In genomic region chr11:60840711-60841430, GRCh38 we compare ENCODE assay signal across 8 cellular contexts. TPM values are rescaled to one million over a fixed set of nuclear protein-coding genes. Genes with fewer than 3 reads are reported as not detected.
DNase-seq lines count a peak whose midpoint lies in the region; ATAC-seq and TF ChIP-seq lines count a peak whose summit lies in the region.

No MANE protein-coding gene starts in this region.

- no peak for ATAC-seq in natural killer cell

- peak overlapping the region; percentile 85 for H3K4me3 Mint-ChIP-seq in dendritic cell treated with granulocyte-macrophage colony-stimulating factor and Interleukin-4, amounts not matched to agents 40 ng/mL and 50 ng/mL, for 4 days
- peak overlapping the region; percentile 95 for H3K4me3 Mint-ChIP-seq in natural killer cell

- peaks cover 81% of the 10 kb centered on the region for H3K4me1 Mint-ChIP-seq in dendritic cell treated with granulocyte-macrophage colony-stimulating factor and Interleukin-4, amounts not matched to agents 40 ng/mL and 50 ng/mL, for 4 days (ENCODE audit: low read depth)
- peaks cover 39 to 48% of the 10 kb centered on the region in 2 donors for H3K4me1 Mint-ChIP-seq in natural killer cell

- intact Hi-C loops in dendritic cell treated with granulocyte-macrophage colony-stimulating factor and Interleukin-4, amounts not matched to agents 40 ng/mL and 50 ng/mL, for 4 days (cut with micrococcal nuclease): no loop called here
- intact Hi-C loops in natural killer cell (cut with micrococcal nuclease): no loop called here

- peaks cover 27% of the 10 kb centered on the region for H3K36me3 Mint-ChIP-seq in dendritic cell treated with granulocyte-macrophage colony-stimulating factor and Interleukin-4, amounts not matched to agents 40 ng/mL and 50 ng/mL, for 4 days (ENCODE audit: low read depth)
- H3K36me3 Mint-ChIP-seq in natural killer cell: no peaks in the 10 kb centered on the region

- no peaks in the 10 kb centered on the region for H3K9me3 ChIP-seq in KOPT-K1 (ENCODE audit: insufficient read depth, low read length, poor library complexity, severe bottlenecking)

- no peaks in the 10 kb centered on the region for H3K9me3 Mint-ChIP-seq in dendritic cell treated with granulocyte-macrophage colony-stimulating factor and Interleukin-4, amounts not matched to agents 40 ng/mL and 50 ng/mL, for 4 days
- H3K9me3 Mint-ChIP-seq in natural killer cell: no peaks in the 10 kb centered on the region

- peak overlapping the region; percentile 77 for H3K27ac ChIP-seq in KOPT-K1 (ENCODE audit: low read depth, low read length, poor library complexity, severe bottlenecking)

- no peak for TF ChIP-seq CTCF in natural killer cell (IDR thresholded peaks at IDR 0.05)

- peaks cover 20% of the 10 kb centered on the region for H3K36me3 ChIP-seq in KOPT-K1 (ENCODE audit: insufficient read depth, low read length)

- H3K27me3 Mint-ChIP-seq in dendritic cell treated with granulocyte-macrophage colony-stimulating factor and Interleukin-4, amounts not matched to agents 40 ng/mL and 50 ng/mL, for 4 days: peaks cover 5% of the 10 kb centered on the region
- no peaks in the 10 kb centered on the region for H3K27me3 Mint-ChIP-seq in natural killer cell (ENCODE audit: low read depth in 2 of 2)

- H3K27ac Mint-ChIP-seq in dendritic cell treated with granulocyte-macrophage colony-stimulating factor and Interleukin-4, amounts not matched to agents 40 ng/mL and 50 ng/mL, for 4 days: peak overlapping the region; percentile 87
- peak overlapping the region; percentile 91 to 92 for H3K27ac Mint-ChIP-seq in natural killer cell

- DNase-seq in AG08396 (ENCODE audit: low spot score) (peak; percentile 85), natural killer cell (no peak), NCI-H2107 (lab: John Stamatoyannopoulos, UW) (no peak), SK-N-DZ (ENCODE audit: low spot score) (no peak), superior temporal gyrus (ENCODE audit: extremely low spot score) (no peak), D341Med (ENCODE audit: low spot score) (no peak)

RNA-seq across cellular contexts. Expression of gene CCDC86, which starts 1.0 kb away (rescaled TPM):
- total RNA-seq in natural killer cell: 10 to 100 TPM; 10.6 to 12.5 (median 10.7) TPM
- polyA plus RNA-seq in SK-N-DZ (2014; cell fraction: cytosol; rRNA removed): 8.4 and 8.9 TPM in 2 replicates
- polyA plus RNA-seq in SK-N-DZ (2014; cell fraction: nucleus; rRNA removed): 48.4 and 176 TPM in 2 replicates

RNA-seq across cellular contexts. Expression of gene PTGDR2, which starts 14.9 kb away (rescaled TPM):
- 10 to 100 TPM in 1 of 3 donors, 1 to 10 TPM in 1, under 1 TPM in 1; 0.66 to 12.4 (median 1.7) TPM for total RNA-seq in natural killer cell
- not detected in 2 replicates for polyA plus RNA-seq in SK-N-DZ (2014; cell fraction: cytosol; rRNA removed)
- 0.29 TPM in 1 of 2 replicates, not detected in the other for polyA plus RNA-seq in SK-N-DZ (2014; cell fraction: nucleus; rRNA removed)

RNA-seq across cellular contexts. Expression of gene ZP1, which starts 26.5 kb away (rescaled TPM):
- under 1 TPM in 1 of 3 donors, not detected in 2; 0.35 TPM for total RNA-seq in natural killer cell
- polyA plus RNA-seq in SK-N-DZ (2014; cell fraction: cytosol; rRNA removed): not detected in 2 replicates
- polyA plus RNA-seq in SK-N-DZ (2014; cell fraction: nucleus; rRNA removed): not detected in 2 replicates

RNA-seq across cellular contexts. Expression of gene MS4A10, which starts 55.7 kb away (rescaled TPM):
- total RNA-seq in natural killer cell: not detected
- not detected in 2 replicates for polyA plus RNA-seq in SK-N-DZ (2014; cell fraction: cytosol; rRNA removed)
- polyA plus RNA-seq in SK-N-DZ (2014; cell fraction: nucleus; rRNA removed): not detected in 2 replicates
